In genomic region chr3:133757701-133758319, GRCh38 we compare ENCODE assay signal across 14 cellular contexts. TPM values are rescaled to one million over a fixed set of nuclear protein-coding genes. Genes with fewer than 3 reads are reported as not detected.
DNase-seq lines count a peak whose midpoint lies in the region; ATAC-seq, FAIRE-seq and TF ChIP-seq lines count a peak whose summit lies in the region.
"Had no signal": no experiment of that assay in that cellular context is flagged by ENCODE, and none has a peak within 500 bp of the region (broad histone marks: within the 10 kb centered on the region; RNA-seq: fewer than 3 reads in every experiment).

No MANE protein-coding gene starts in this region.

- no peak overlapping the region for H3K27ac ChIP-seq in GM23338 (ENCODE audit: low read depth)
- H3K27ac ChIP-seq in H1 (ENCODE audit: low read depth, low read length) = no peak overlapping the region
- H3K27ac ChIP-seq: BLaER1 treated with 17β-estradiol and CSF1 and Interleukin-3, amounts not matched to agents 10 nM and 100 nM had no signal

- no peaks in the 10 kb centered on the region for H3K27me3 ChIP-seq in GM23338 (ENCODE audit: insufficient read depth)
- no peaks in the 10 kb centered on the region; a peak in 1 of 7 replicates for H3K27me3 ChIP-seq in H1 (replicated peaks in 1 of 4; ENCODE audit: control insufficient read depth in 3 of 4, extremely low read depth in 1 of 4, insufficient read depth in 3 of 4, low read length in 3 of 4)
- H3K27me3 ChIP-seq: BLaER1 treated with 17β-estradiol and CSF1 and Interleukin-3, amounts not matched to agents 10 nM and 100 nM had no signal

- POLR2A ChIA-PET in H1 (lab: Charles Lee; ENCODE audit: partially characterized antibody) = no interaction called here

- H4K5ac ChIP-seq in H1 (ENCODE audit: insufficient read length, low read depth, low read length) = no peak overlapping the region

- no peaks in the 10 kb centered on the region for H3K23me2 ChIP-seq in H1 (ENCODE audit: low read depth, low read length)

- H3K4me2 ChIP-seq in GM23338 = no peak overlapping the region
- H3K4me2 ChIP-seq in H1 (ENCODE audit: insufficient read depth in 1 of 2, low read depth in 2 of 2, low read length in 2 of 2) = no peak overlapping the region
- H3K4me2 ChIP-seq: BLaER1 treated with 17β-estradiol and CSF1 and Interleukin-3, amounts not matched to agents 10 nM and 100 nM had no signal

- peaks cover 13% of the 10 kb centered on the region for H3K4me1 Mint-ChIP-seq in activated CD8-positive, alpha-beta memory T cell treated with anti-CD3 and anti-CD28 coated beads, Interleukin-2, amount 10 ng/mL, durations not matched to agents 7 days and 5 days
- peaks cover 18% of the 10 kb centered on the region for H3K4me1 Mint-ChIP-seq in GM23338
- H3K4me1 Mint-ChIP-seq in stimulated activated effector memory CD8-positive, alpha-beta T cell treated with anti-CD3 and anti-CD28 coated beads, Interleukin-12 subunit alpha, Interleukin-12 subunit beta, amount 100 ng/mL, for 72 hours = no peaks in the 10 kb centered on the region
- no peaks in the 10 kb centered on the region for H3K4me1 Mint-ChIP-seq in stimulated activated naive B cell treated with anti-CD40 and anti-IgM and Interleukin-4, amounts not matched to agents 10 μg/mL and 1 μg/mL and 100 μg/mL, for 72 hours
- H3K4me1 Mint-ChIP-seq: CD4-positive, CD25-positive, alpha-beta regulatory T cell had no signal

- no peak overlapping the region for H3K9ac ChIP-seq in H1 (replicated peaks in 1 of 4; ENCODE audit: extremely low read depth in 1 of 4, low read depth in 3 of 4, low read length in 3 of 4)
- H3K9ac ChIP-seq: BLaER1 treated with 17β-estradiol and CSF1 and Interleukin-3, amounts not matched to agents 10 nM and 100 nM had no signal

- H4K91ac ChIP-seq in H1 (replicated peaks; ENCODE audit: insufficient read length, low read length) = no peak overlapping the region

- no peak overlapping the region for H3K27ac Mint-ChIP-seq in activated CD8-positive, alpha-beta memory T cell treated with anti-CD3 and anti-CD28 coated beads, Interleukin-2, amount 10 ng/mL, durations not matched to agents 7 days and 5 days
- no peak overlapping the region for H3K27ac Mint-ChIP-seq in GM23338
- no peak overlapping the region for H3K27ac Mint-ChIP-seq in stimulated activated effector memory CD8-positive, alpha-beta T cell treated with anti-CD3 and anti-CD28 coated beads, Interleukin-12 subunit alpha, Interleukin-12 subunit beta, amount 100 ng/mL, for 72 hours
- H3K27ac Mint-ChIP-seq in stimulated activated naive B cell treated with anti-CD40 and anti-IgM and Interleukin-4, amounts not matched to agents 10 μg/mL and 1 μg/mL and 100 μg/mL, for 72 hours = no peak overlapping the region
- H3K27ac Mint-ChIP-seq: CD4-positive, CD25-positive, alpha-beta regulatory T cell; IgD-negative memory B cell had no signal

- H2BK5ac ChIP-seq in H1 (ENCODE audit: low read depth, low read length) = no peak overlapping the region

- H3K27me3 Mint-ChIP-seq in activated CD8-positive, alpha-beta memory T cell treated with anti-CD3 and anti-CD28 coated beads, Interleukin-2, amount 10 ng/mL, durations not matched to agents 7 days and 5 days = peaks cover 12% of the 10 kb centered on the region
- peaks cover 6% of the 10 kb centered on the region for H3K27me3 Mint-ChIP-seq in GM23338 (ENCODE audit: insufficient read depth, low read depth, poor library complexity)
- peaks cover 17 to 34% of the 10 kb centered on the region in 2 donors for H3K27me3 Mint-ChIP-seq in stimulated activated naive B cell treated with anti-CD40 and anti-IgM and Interleukin-4, amounts not matched to agents 10 μg/mL and 1 μg/mL and 100 μg/mL, for 72 hours
- H3K27me3 Mint-ChIP-seq: IgD-negative memory B cell had no signal

- H3K36me3 Mint-ChIP-seq in activated CD8-positive, alpha-beta memory T cell treated with anti-CD3 and anti-CD28 coated beads, Interleukin-2, amount 10 ng/mL, durations not matched to agents 7 days and 5 days = no peaks in the 10 kb centered on the region
- no peaks in the 10 kb centered on the region for H3K36me3 Mint-ChIP-seq in GM23338 (ENCODE audit: low read depth)
- H3K36me3 Mint-ChIP-seq in stimulated activated effector memory CD8-positive, alpha-beta T cell treated with anti-CD3 and anti-CD28 coated beads, Interleukin-12 subunit alpha, Interleukin-12 subunit beta, amount 100 ng/mL, for 72 hours = no peaks in the 10 kb centered on the region
- H3K36me3 Mint-ChIP-seq in stimulated activated naive B cell treated with anti-CD40 and anti-IgM and Interleukin-4, amounts not matched to agents 10 μg/mL and 1 μg/mL and 100 μg/mL, for 72 hours = no peaks in the 10 kb centered on the region
- H3K36me3 Mint-ChIP-seq: CD4-positive, CD25-positive, alpha-beta regulatory T cell; IgD-negative memory B cell had no signal

- H3K4me3 ChIP-seq in GM23338 (no peak overlapping the region), H1 (ENCODE audit: extremely low read depth in 1 of 4, insufficient read depth in 2 of 4, low read depth in 3 of 4, low read length in 4 of 4) (no peak overlapping the region)
- H3K4me3 ChIP-seq: BLaER1 treated with 17β-estradiol and CSF1 and Interleukin-3, amounts not matched to agents 10 nM and 100 nM had no signal

- no peak overlapping the region for H4K8ac ChIP-seq in H1 (ENCODE audit: extremely low read depth, insufficient read depth, low read length)

- H2AK5ac ChIP-seq in H1 (ENCODE audit: low read depth, low read length) = no peak overlapping the region

- no peaks in the 10 kb centered on the region for H3K9me3 Mint-ChIP-seq in activated CD8-positive, alpha-beta memory T cell treated with anti-CD3 and anti-CD28 coated beads, Interleukin-2, amount 10 ng/mL, durations not matched to agents 7 days and 5 days (ENCODE audit: low read depth)
- no peaks in the 10 kb centered on the region for H3K9me3 Mint-ChIP-seq in GM23338
- H3K9me3 Mint-ChIP-seq in stimulated activated effector memory CD8-positive, alpha-beta T cell treated with anti-CD3 and anti-CD28 coated beads, Interleukin-12 subunit alpha, Interleukin-12 subunit beta, amount 100 ng/mL, for 72 hours = no peaks in the 10 kb centered on the region
- H3K9me3 Mint-ChIP-seq in stimulated activated naive B cell treated with anti-CD40 and anti-IgM and Interleukin-4, amounts not matched to agents 10 μg/mL and 1 μg/mL and 100 μg/mL, for 72 hours = no peaks in the 10 kb centered on the region
- H3K9me3 Mint-ChIP-seq: CD4-positive, CD25-positive, alpha-beta regulatory T cell; IgD-negative memory B cell had no signal

- no peak overlapping the region for H2BK20ac ChIP-seq in H1 (ENCODE audit: low read length)

- no peak overlapping the region for H3K14ac ChIP-seq in H1 (ENCODE audit: insufficient read length)

- H3K36me3 ChIP-seq in GM23338 (ENCODE audit: insufficient read depth) = no peaks in the 10 kb centered on the region
- H3K36me3 ChIP-seq in H1 (ENCODE audit: control insufficient read depth in 2 of 4, insufficient read depth in 4 of 4, low read length in 3 of 4) = no peaks in the 10 kb centered on the region
- H3K36me3 ChIP-seq: BLaER1 treated with 17β-estradiol and CSF1 and Interleukin-3, amounts not matched to agents 10 nM and 100 nM had no signal

- peaks cover 7% of the 10 kb centered on the region; the same call in 1 of the 2 replicates for H3K4me1 ChIP-seq in GM23338 (ENCODE audit: insufficient read depth)
- H3K4me1 ChIP-seq in H1 (replicated peaks in 1 of 4; ENCODE audit: control insufficient read depth in 3 of 4, insufficient read depth in 4 of 4, low read length in 3 of 4) = peaks cover 0 to 8% (median under 1%) of the 10 kb centered on the region in 4 experiments; a peak in 2 of 7 replicates
- H3K4me1 ChIP-seq: BLaER1 treated with 17β-estradiol and CSF1 and Interleukin-3, amounts not matched to agents 10 nM and 100 nM had no signal

- no peak for TF ChIP-seq CTCF in GM23338 (conservative IDR thresholded peaks at IDR 0.05; ENCODE audit: low read depth in 2 of 2)
- TF ChIP-seq CTCF in H1 (IDR thresholded peaks at IDR 0.05; ENCODE audit: control extremely low read depth in 1 of 3, insufficient read depth in 1 of 3, low read depth in 1 of 3, low read length in 3 of 3) = no peak

- H2AFZ ChIP-seq in GM23338 = 0 out of 2 replicates have a peak overlapping the region, but pooled peaks have one; percentile 69
- H2AFZ ChIP-seq in H1 (ENCODE audit: low read length) = peak overlapping the region; percentile 64; the same call in 1 of the 2 replicates

- TF ChIP-seq EP300 in H1 (IDR thresholded peaks at IDR 0.05; ENCODE audit: borderline replicate concordance in 1 of 2, low read depth in 2 of 2, low read length in 2 of 2) = no peak

- H3K79me2 ChIP-seq in GM23338 (replicated peaks; ENCODE audit: insufficient read depth) (no peaks in the 10 kb centered on the region), H1 (ENCODE audit: control insufficient read depth in 1 of 2, insufficient read depth in 2 of 2, low read length in 2 of 2) (no peaks in the 10 kb centered on the region)

- H2BK120ac ChIP-seq in H1 (replicated peaks; ENCODE audit: low read depth, low read length) = no peak overlapping the region

- H2BK12ac ChIP-seq in H1 (ENCODE audit: low read depth, low read length) = no peak overlapping the region

- no peak for DNase-seq in activated CD8-positive, alpha-beta memory T cell treated with anti-CD3 and anti-CD28 coated beads, Interleukin-2, amount 10 ng/mL, durations not matched to agents 7 days and 5 days
- DNase-seq in activated CD8-positive, alpha-beta memory T cell treated with anti-CD3 and anti-CD28 coated beads, Interleukin-2, amount 50 U/mL, for 48 hours = no peak
- DNase-seq in GM23338 (ENCODE audit: low spot score) = no peak
- DNase-seq in H1 (ENCODE audit: low read depth in 1 of 2, low spot score in 2 of 2) = no peak
- DNase-seq in stimulated activated effector memory CD8-positive, alpha-beta T cell treated with anti-CD3 and anti-CD28 coated beads, Interleukin-12 subunit alpha, Interleukin-12 subunit beta, amount 100 ng/mL, for 72 hours (ENCODE audit: low spot score in 2 of 2) = no peak
- DNase-seq in stimulated activated naive B cell treated with anti-CD40 and anti-IgM and Interleukin-4, amounts not matched to agents 10 μg/mL and 1 μg/mL and 100 μg/mL, for 72 hours = no peak
- DNase-seq: 8988T; CD4-positive, CD25-positive, alpha-beta regulatory T cell; DMS53; GF-D8; H7 had no signal

- WGBS in H1 (ENCODE audit: extremely low coverage in 1 of 2, insufficient coverage in 1 of 2, insufficient read length in 1 of 2, insufficient replicate concordance in 2 of 2, low coverage in 1 of 2, low lambda C conversion rate in 2 of 2, missing lambda C conversion rate in 1 of 2), 2 experiments = 87% methylated on average over 6 of the region's 6 CpGs; no CpG with 5 or more reads in 1 of the 2 experiments

- no peak overlapping the region for H3K56ac ChIP-seq in H1 (replicated peaks; ENCODE audit: insufficient read length, low read depth, low read length)

- no peak overlapping the region for H3K23ac ChIP-seq in H1 (ENCODE audit: insufficient read length)

- H3K4me3 Mint-ChIP-seq in activated CD8-positive, alpha-beta memory T cell treated with anti-CD3 and anti-CD28 coated beads, Interleukin-2, amount 10 ng/mL, durations not matched to agents 7 days and 5 days = no peak overlapping the region
- no peak overlapping the region for H3K4me3 Mint-ChIP-seq in GM23338
- H3K4me3 Mint-ChIP-seq in stimulated activated effector memory CD8-positive, alpha-beta T cell treated with anti-CD3 and anti-CD28 coated beads, Interleukin-12 subunit alpha, Interleukin-12 subunit beta, amount 100 ng/mL, for 72 hours = no peak overlapping the region
- no peak overlapping the region for H3K4me3 Mint-ChIP-seq in stimulated activated naive B cell treated with anti-CD40 and anti-IgM and Interleukin-4, amounts not matched to agents 10 μg/mL and 1 μg/mL and 100 μg/mL, for 72 hours
- H3K4me3 Mint-ChIP-seq: CD4-positive, CD25-positive, alpha-beta regulatory T cell; IgD-negative memory B cell had no signal

- no peaks in the 10 kb centered on the region for H3F3A ChIP-seq in GM23338 (replicated peaks; ENCODE audit: low read depth)

- H4K20me1 ChIP-seq in GM23338 (replicated peaks; ENCODE audit: insufficient read depth) (no peaks in the 10 kb centered on the region), H1 (replicated peaks in 1 of 2; ENCODE audit: control insufficient read depth in 1 of 2, insufficient read depth in 2 of 2, low read length in 2 of 2) (no peaks in the 10 kb centered on the region)
- H4K20me1 ChIP-seq: BLaER1 treated with 17β-estradiol and CSF1 and Interleukin-3, amounts not matched to agents 10 nM and 100 nM had no signal

- H3K18ac ChIP-seq in H1 (ENCODE audit: extremely low read depth, low read length) = peak overlapping the region; percentile 29; the same call in 1 of the 2 replicates

- H3K4ac ChIP-seq in H1 (replicated peaks; ENCODE audit: insufficient read length, low read depth, low read length) = no peak overlapping the region

- ATAC-seq in activated CD8-positive, alpha-beta memory T cell treated with anti-CD3 and anti-CD28 coated beads, Interleukin-2, amount 10 ng/mL, durations not matched to agents 7 days and 5 days = peak; percentile 61
- ATAC-seq in GM23338 (no peak), HG03280 (IDR thresholded peaks at IDR 0.05; ENCODE audit: unreplicated experiment) (no peak)
- ATAC-seq in stimulated activated effector memory CD8-positive, alpha-beta T cell treated with anti-CD3 and anti-CD28 coated beads, Interleukin-12 subunit alpha, Interleukin-12 subunit beta, amount 100 ng/mL, for 72 hours = peak; percentile 42
- no peak for ATAC-seq in stimulated activated naive B cell treated with anti-CD40 and anti-IgM and Interleukin-4, amounts not matched to agents 10 μg/mL and 1 μg/mL and 100 μg/mL, for 72 hours (replicated peaks)

- no peak for TF ChIP-seq POLR2A in H1 (IDR thresholded peaks at IDR 0.05; ENCODE audit: control extremely low read depth in 1 of 2, low read depth in 2 of 2, low read length in 2 of 2)

- CTCF ChIA-PET in activated CD8-positive, alpha-beta memory T cell treated with anti-CD3 and anti-CD28 coated beads, Interleukin-2, amount 10 ng/mL, durations not matched to agents 7 days and 5 days (lab: Charles Lee) = no interaction called here
- CTCF ChIA-PET in H1 (lab: Charles Lee; ENCODE audit: partially characterized antibody) = no interaction called here

- H3K79me1 ChIP-seq in H1 (ENCODE audit: low read depth, low read length) = no peaks in the 10 kb centered on the region

- H2BK15ac ChIP-seq in H1 (ENCODE audit: low read length) = no peak overlapping the region

- TF ChIP-seq RAD21 in H1 (IDR thresholded peaks at IDR 0.05 in 1 of 2, conservative IDR thresholded peaks at IDR 0.05 in 1 of 2; ENCODE audit: low read depth in 2 of 2, low read length in 2 of 2) = no peak

- 0 out of 2 replicates have a peak, but pooled peaks cover 5% of the 10 kb centered on the region for H3K9me2 ChIP-seq in GM23338 (ENCODE audit: insufficient read depth)

- H3K9me3 ChIP-seq in H1 (ENCODE audit: insufficient read depth in 2 of 2, low read depth in 1 of 2, low read length in 1 of 2) = no peaks in the 10 kb centered on the region
- H3K9me3 ChIP-seq: BLaER1 treated with 17β-estradiol and CSF1 and Interleukin-3, amounts not matched to agents 10 nM and 100 nM had no signal

- no peak for FAIRE-seq in H1 (lab: Jason Lieb, UNC)

RNA-seq across cellular contexts. Expression of gene TF, which starts 11.6 kb away (rescaled TPM):
- under 1 TPM; 0.16 to 0.91 TPM for total RNA-seq in activated CD8-positive, alpha-beta memory T cell treated with anti-CD3 and anti-CD28 coated beads, Interleukin-2, amount 10 ng/mL, durations not matched to agents 7 days and 5 days
- 0.76 and 2.9 TPM in 2 replicates for total RNA-seq in GM23338 (2014; rRNA removed; shearing (Covaris generic))
- polyA plus RNA-seq in GM23338 (2016; fragmentation: Nextera tagmentation; extraction: Ambion mirVana) = 0.03 and 0.16 TPM in 2 replicates
- 0.06 and 0.26 TPM in 2 replicates for total RNA-seq in H1 (2021; fragmentation: NEBNext Ultra II Directional; extraction: Animal tissue kit (Norgen Biotek cat#: 25700))
- 0.02 and 0.19 TPM in 2 replicates for polyA plus RNA-seq in H1 (2011; rRNA removed)
- polyA plus RNA-seq in H1 (2011; cell fraction: cytosol; rRNA removed) = 1.6 TPM
- polyA plus RNA-seq in H1 (2011; cell fraction: nucleus; rRNA removed) = 0.31 TPM
- polyA plus RNA-seq in H1 (2012, experiment 1 of 2) = 0.04 to 0.97 TPM (median 0.13 TPM) in 4 replicates
- polyA plus RNA-seq in H1 (2012, experiment 2 of 2) = 0.34 TPM
- polyA plus RNA-seq in H1 (2013, experiment 1 of 2) = 0.08 TPM
- 0.07 TPM for polyA plus RNA-seq in H1 (2013, experiment 2 of 2)
- polyA minus RNA-seq in H1 (2011; rRNA and poly(A)+ RNA removed) = under 0.01 and 0.02 TPM in 2 replicates
- polyA minus RNA-seq in H1 (2011; cell fraction: cytosol; rRNA and poly(A)+ RNA removed) = not detected
- polyA minus RNA-seq in H1 (2011; cell fraction: nucleus; rRNA and poly(A)+ RNA removed) = not detected
- total RNA-seq: H7 had no signal
- polyA plus RNA-seq: CD4-positive, CD25-positive, alpha-beta regulatory T cell; IgD-negative memory B cell had no signal

RNA-seq across cellular contexts. Expression of gene SRPRB, which starts 47.8 kb away (rescaled TPM):
- total RNA-seq in activated CD8-positive, alpha-beta memory T cell treated with anti-CD3 and anti-CD28 coated beads, Interleukin-2, amount 10 ng/mL, durations not matched to agents 7 days and 5 days = 10 to 100 TPM; 44.2 to 61.3 TPM
- 25.3 and 25.6 TPM in 2 replicates for total RNA-seq in GM23338 (2014; rRNA removed; shearing (Covaris generic))
- polyA plus RNA-seq in GM23338 (2016; fragmentation: Nextera tagmentation; extraction: Ambion mirVana) (25.8 and 36.0 TPM in 2 replicates), H1 (2011; rRNA removed) (15.9 and 24.9 TPM in 2 replicates)
- total RNA-seq in H1 (2021; fragmentation: NEBNext Ultra II Directional; extraction: Animal tissue kit (Norgen Biotek cat#: 25700)) = 43.4 and 49.8 TPM in 2 replicates
- polyA plus RNA-seq in H1 (2011; cell fraction: cytosol; rRNA removed) = 24.1 TPM
- polyA plus RNA-seq in H1 (2011; cell fraction: nucleus; rRNA removed) = 41.3 TPM
- polyA plus RNA-seq in H1 (2012, experiment 1 of 2) = 29.4 to 35.9 TPM (median 33.9 TPM) in 4 replicates
- 9.6 TPM for polyA plus RNA-seq in H1 (2012, experiment 2 of 2)
- polyA plus RNA-seq in H1 (2013, experiment 1 of 2) = 25.4 TPM
- 33.9 TPM for polyA plus RNA-seq in H1 (2013, experiment 2 of 2)
- 49.7 and 61.6 TPM in 2 replicates for polyA minus RNA-seq in H1 (2011; rRNA and poly(A)+ RNA removed)
- polyA minus RNA-seq in H1 (2011; cell fraction: cytosol; rRNA and poly(A)+ RNA removed) = 56.1 TPM
- 28.8 TPM for polyA minus RNA-seq in H1 (2011; cell fraction: nucleus; rRNA and poly(A)+ RNA removed)

Comparison
In these comparisons a context has a peak if more than half of its experiments do, and no peak if none do; other contexts are left out.
1. ATAC-seq: peak in activated CD8-positive, alpha-beta memory T cell treated with anti-CD3 and anti-CD28 coated beads, Interleukin-2, amount 10 ng/mL, durations not matched to agents 7 days and 5 days (single experiment) and stimulated activated effector memory CD8-positive, alpha-beta T cell treated with anti-CD3 and anti-CD28 coated beads, Interleukin-12 subunit alpha, Interleukin-12 subunit beta, amount 100 ng/mL, for 72 hours (single experiment); none in GM23338 (single experiment), stimulated activated naive B cell treated with anti-CD40 and anti-IgM and Interleukin-4, amounts not matched to agents 10 μg/mL and 1 μg/mL and 100 μg/mL, for 72 hours (0 of 2) and HG03280 (single experiment).